ENCODE assay signal across 8 cellular contexts in genomic region chr9:79570449-79571308, GRCh38. TPM values are rescaled to one million over a fixed set of nuclear protein-coding genes. Genes with fewer than 3 reads are reported as not detected.
DNase-seq lines count a peak whose midpoint lies in the region; ATAC-seq and TF ChIP-seq lines count a peak whose summit lies in the region.

No MANE protein-coding gene starts in this region.

- TF ChIP-seq CTCF in epithelial cell of esophagus (IDR thresholded peaks at IDR 0.05; ENCODE audit: insufficient read depth, low read depth, low read length, missing control alignments) (no peak), testis (IDR thresholded peaks at IDR 0.05) (no peak)

- peak overlapping the region; percentile 89 for H3K9ac ChIP-seq in Karpas-422 (ENCODE audit: low read length)
- no peak overlapping the region for H3K9ac ChIP-seq in muscle layer of colon (ENCODE audit: low read length)

- no peaks in the 10 kb centered on the region for H3K9me2 ChIP-seq in Karpas-422 (replicated peaks; ENCODE audit: insufficient read depth, low read length)

- no peaks in the 10 kb centered on the region for H4K20me1 ChIP-seq in Karpas-422 (ENCODE audit: insufficient read depth, low read depth, low read length)

- H3K9me3 ChIP-seq in Karpas-422 (ENCODE audit: low read length) = no peaks in the 10 kb centered on the region
- H3K9me3 ChIP-seq in muscle layer of colon (ENCODE audit: low read length) = no peaks in the 10 kb centered on the region
- no peaks in the 10 kb centered on the region for H3K9me3 ChIP-seq in testis

- peaks cover 33% of the 10 kb centered on the region for H3K4me1 ChIP-seq in Karpas-422 (ENCODE audit: low read length)
- H3K4me1 ChIP-seq in muscle layer of colon (ENCODE audit: insufficient read depth, low read length) = peaks cover 14% of the 10 kb centered on the region
- H3K4me1 ChIP-seq in testis = peaks cover 13% of the 10 kb centered on the region

- peaks cover 32% of the 10 kb centered on the region for H3K79me2 ChIP-seq in Karpas-422 (ENCODE audit: low read length)

- intact Hi-C loops in testis (cut with DNase I; ENCODE audit: low total_unique reads) = no loop called here

- peaks cover 3% of the 10 kb centered on the region; the same call in 1 of the 2 replicates for H3K36me3 ChIP-seq in Karpas-422 (ENCODE audit: insufficient read depth, low read length)
- H3K36me3 ChIP-seq in muscle layer of colon (ENCODE audit: insufficient read depth, low read length) = no peaks in the 10 kb centered on the region
- no peaks in the 10 kb centered on the region for H3K36me3 ChIP-seq in testis (ENCODE audit: low read depth, missing control alignments)

- H3K4me2 ChIP-seq in Karpas-422 (ENCODE audit: low read depth, low read length, poor library complexity, severe bottlenecking) = peak overlapping the region; percentile 92

- H3K27me3 ChIP-seq in Karpas-422 (ENCODE audit: low read length) (no peaks in the 10 kb centered on the region), muscle layer of colon (ENCODE audit: control insufficient read depth in 1 of 2, insufficient read depth in 2 of 2, low read length in 2 of 2) (peaks cover 0 to 3% of the 10 kb centered on the region in 2 donors), testis (no peaks in the 10 kb centered on the region)

- H3K27ac ChIP-seq in Karpas-422 (ENCODE audit: low read length) = peak overlapping the region; percentile 76
- peak overlapping the region; percentile 5 for H3K27ac ChIP-seq in muscle layer of colon (ENCODE audit: low read depth, low read length)
- peak overlapping the region; percentile 86 to 91 for H3K27ac ChIP-seq in testis

- peak overlapping the region; percentile 90 for H2AFZ ChIP-seq in Karpas-422 (ENCODE audit: low read length)

- no peak for ATAC-seq in HG02840 (IDR thresholded peaks at IDR 0.05; ENCODE audit: low FRiP score, unreplicated experiment)
- ATAC-seq in HG02870 (IDR thresholded peaks at IDR 0.05; ENCODE audit: unreplicated experiment) = no peak

- 1% methylated on average over 25 to 69 of the region's 69 CpGs for WGBS in testis, 2 donors

- DNase-seq in EH (ENCODE audit: low read depth) (peak; percentile 63), Karpas-422 (peak; percentile 87), epithelial cell of esophagus (ENCODE audit: low read depth) (peak; percentile 31), testis (peak; percentile 45)
- DNase-seq in activated CD8-positive, alpha-beta memory T cell treated with anti-CD3 and anti-CD28 coated beads for 48 hours (ENCODE audit: low read depth in 2 of 3, low spot score in 2 of 3) = peak in 2 of 3 experiments; percentile 24 to 45

- no peak for TF ChIP-seq POLR2A in testis (IDR thresholded peaks at IDR 0.05)

- peak overlapping the region; percentile 83 for H3K4me3 ChIP-seq in Karpas-422 (ENCODE audit: low read length)
- peak overlapping the region; percentile 80 for H3K4me3 ChIP-seq in epithelial cell of esophagus (ENCODE audit: low read length)
- peak overlapping the region; percentile 66 to 80 for H3K4me3 ChIP-seq in muscle layer of colon (ENCODE audit: low read depth in 1 of 2, low read length in 2 of 2)
- peak overlapping the region; percentile 73 to 81 for H3K4me3 ChIP-seq in testis

RNA-seq across cellular contexts. Expression of gene TLE4, which starts 1.1 kb away (rescaled TPM):
- 65.3 TPM in 2 replicates for total RNA-seq in Karpas-422 (2014; rRNA removed; shearing (Covaris generic); ENCODE audit: low replicate concordance)
- 100 to 1,000 TPM; 223 to 311 TPM for total RNA-seq in testis
- polyA plus RNA-seq in testis (ENCODE audit: insufficient read depth, low read depth, low replicate concordance) = 292 TPM

Comparison
In these comparisons a context has a peak if more than half of its experiments do, and no peak if none do; other contexts are left out.
1. DNase-seq: peak in every context shown above with its lines; median percentile 87 in Karpas-422; 63 in EH; 45 in testis; 34 in activated CD8-positive, alpha-beta memory T cell treated with anti-CD3 and anti-CD28 coated beads for 48 hours; 31 in epithelial cell of esophagus.
2. H3K27ac ChIP-seq: peak in every context shown above with its lines; median percentile 88 in testis; 76 in Karpas-422; 5 in muscle layer of colon.